6 cellular contexts compared by ENCODE assay signal in the genomic region with DNA sequence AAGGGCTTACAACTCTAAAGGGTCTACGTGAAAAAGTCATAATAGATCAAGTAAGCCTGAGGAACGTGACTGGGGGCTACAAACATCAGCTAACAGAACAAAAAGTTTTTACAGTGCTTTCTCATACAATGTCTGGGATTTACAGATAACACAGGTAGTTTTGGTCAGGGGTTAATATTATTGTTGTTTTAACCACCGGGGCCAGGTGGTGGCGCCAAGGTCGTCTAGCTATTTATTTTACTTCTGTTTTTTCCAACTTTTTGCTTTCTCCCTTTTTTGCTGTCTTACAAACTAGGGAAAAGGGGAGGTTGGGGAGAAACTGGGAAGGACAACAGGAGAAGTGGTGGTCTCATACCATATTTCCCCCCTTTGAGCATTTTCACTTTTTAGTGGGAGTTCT.
DNase-seq lines count a peak whose midpoint lies in the region; ATAC-seq and TF ChIP-seq lines count a peak whose summit lies in the region.
"Not testable (repeated sequence)": the region's sequence is repeated elsewhere in the genome, so short reads cannot be mapped to it uniquely, and the experiment has no call there.

No MANE protein-coding gene starts in this region.

- not testable (repeated sequence) for H3K27ac Mint-ChIP-seq in activated CD4-positive, alpha-beta memory T cell treated with anti-CD3 and anti-CD28 coated beads for 36 hours

- not testable (repeated sequence) for H3K4me3 ChIP-seq in Loucy (ENCODE audit: low read length, poor library complexity, severe bottlenecking); Panc1 (ENCODE audit: low read depth in 2 of 2, low read length in 2 of 2); body of pancreas

- H3K36me3 ChIP-seq in Loucy (ENCODE audit: insufficient read depth, low read length); Panc1 (ENCODE audit: control insufficient read depth, insufficient read depth, low read length); body of pancreas (replicated peaks in 1 of 2; ENCODE audit: insufficient read depth in 1 of 2, low read depth in 2 of 2): not testable (repeated sequence)

- in situ Hi-C loops in Panc1 (cut with HindIII; ENCODE audit: low pct_unique_long_range_greater_than_20kb, low sequenced_read_pairs), result not testable (repeated sequence)

- not testable (repeated sequence) for BruUV-seq in Panc1 (replicated peaks; lab: Mats Ljungman, UMichigan)

- peak; percentile 7 for TF ChIP-seq CTCF in GM10248 (IDR thresholded peaks at IDR 0.05; ENCODE audit: control extremely low read depth, extremely low read depth, low read depth, missing control alignments)
- TF ChIP-seq CTCF in Loucy (conservative IDR thresholded peaks at IDR 0.05; ENCODE audit: low read length), result peak; percentile 10; the same call in 1 of the 2 replicates
- peak; percentile 59 for TF ChIP-seq CTCF in Panc1 (IDR thresholded peaks at IDR 0.05)
- peak in 1 of 7 experiments; percentile 9 for TF ChIP-seq CTCF in body of pancreas (IDR thresholded peaks at IDR 0.05)

- DNase-seq in GM10248 (ENCODE audit: extremely low spot score); Panc1 (ENCODE audit: low read depth, low spot score): not testable (repeated sequence)
- DNase-seq in NCI-H2227 (lab: John Stamatoyannopoulos, UW; ENCODE audit: unreplicated experiment), result peak; percentile 8
- DNase-seq in activated CD4-positive, alpha-beta memory T cell treated with anti-CD3 and anti-CD28 coated beads for 36 hours, result peak; percentile 25
- peak in 3 of 4 donors; percentile 17 to 63 (median 34) for DNase-seq in body of pancreas

- not testable (repeated sequence) for H2AFZ ChIP-seq in Loucy (ENCODE audit: low read length)

- not testable (repeated sequence) for H3K4me3 Mint-ChIP-seq in activated CD4-positive, alpha-beta memory T cell treated with anti-CD3 and anti-CD28 coated beads for 36 hours

- H4K20me1 ChIP-seq in Loucy (ENCODE audit: insufficient read depth, low read length, poor library complexity, severe bottlenecking), result not testable (repeated sequence)

- not testable (repeated sequence) for H3K4me1 ChIP-seq in Loucy (ENCODE audit: insufficient read depth, low read length, poor library complexity, severe bottlenecking); Panc1 (ENCODE audit: control insufficient read depth, insufficient read depth, low read length)
- H3K4me1 ChIP-seq in body of pancreas, result peaks cover 20% of the 10 kb centered on the region

- not testable (repeated sequence) for H3K9me3 ChIP-seq in Loucy (ENCODE audit: insufficient read depth, low read depth, low read length); Panc1 (ENCODE audit: control insufficient read depth, insufficient read depth, low read depth, low read length); body of pancreas

- CTCF ChIA-PET in GM10248 (lab: Yijun Ruan, JAX); Panc1 (lab: Charles Lee): not testable (repeated sequence)
- CTCF ChIA-PET in activated CD4-positive, alpha-beta memory T cell treated with anti-CD3 and anti-CD28 coated beads for 36 hours (lab: Charles Lee), result interaction anchor here (1.7 kb wide), 1 partner anchor 110 kb away, joined by 7 read pairs; no protein-coding TSS in a partner anchor

- 28 to 36% methylated on average over 2 of the region's 5 CpGs for WGBS in body of pancreas, 2 donors

- intact Hi-C loops in Panc1 (cut with micrococcal nuclease; ENCODE audit: unreplicated experiment); activated CD4-positive, alpha-beta memory T cell treated with anti-CD3 and anti-CD28 coated beads for 36 hours (cut with micrococcal nuclease); body of pancreas (cut with DNase I): not testable (repeated sequence)

- H3K27ac ChIP-seq in Panc1 (ENCODE audit: low read length); body of pancreas: not testable (repeated sequence)

- not testable (repeated sequence) for H3K9me2 ChIP-seq in Loucy (replicated peaks; ENCODE audit: low read depth, low read length)

- H3K4me1 Mint-ChIP-seq in activated CD4-positive, alpha-beta memory T cell treated with anti-CD3 and anti-CD28 coated beads for 36 hours (ENCODE audit: low read depth), result not testable (repeated sequence)

- not testable (repeated sequence) for H3K9ac ChIP-seq in Loucy (ENCODE audit: low read depth, low read length, poor library complexity, severe bottlenecking)

- not testable (repeated sequence) for H3K4me2 ChIP-seq in Loucy (ENCODE audit: low read depth, low read length, poor library complexity, severe bottlenecking)

- not testable (repeated sequence) for H3F3A ChIP-seq in Loucy (ENCODE audit: low read depth)

- H3K27me3 ChIP-seq in Loucy (ENCODE audit: insufficient read depth, low read length, poor library complexity, severe bottlenecking); Panc1 (ENCODE audit: control insufficient read depth, insufficient read depth, low read length); body of pancreas: not testable (repeated sequence)

- not testable (repeated sequence) for H3K79me2 ChIP-seq in Loucy (ENCODE audit: insufficient read depth, low read length)

- TF ChIP-seq POLR2A in body of pancreas (IDR thresholded peaks at IDR 0.05), result not testable (repeated sequence)

- not testable (repeated sequence) for H3K27me3 Mint-ChIP-seq in activated CD4-positive, alpha-beta memory T cell treated with anti-CD3 and anti-CD28 coated beads for 36 hours

- H3K36me3 Mint-ChIP-seq in activated CD4-positive, alpha-beta memory T cell treated with anti-CD3 and anti-CD28 coated beads for 36 hours, result not testable (repeated sequence)

- POLR2A ChIA-PET in GM10248 (lab: Yijun Ruan, JAX); Panc1 (lab: Charles Lee); activated CD4-positive, alpha-beta memory T cell treated with anti-CD3 and anti-CD28 coated beads for 36 hours (lab: Charles Lee): not testable (repeated sequence)

- ATAC-seq in Panc1, body of pancreas: not testable (repeated sequence)

- H3K9me3 Mint-ChIP-seq in activated CD4-positive, alpha-beta memory T cell treated with anti-CD3 and anti-CD28 coated beads for 36 hours, result not testable (repeated sequence)
